Comparison of ENCODE assay signal across 8 cellular contexts in the genomic region with DNA sequence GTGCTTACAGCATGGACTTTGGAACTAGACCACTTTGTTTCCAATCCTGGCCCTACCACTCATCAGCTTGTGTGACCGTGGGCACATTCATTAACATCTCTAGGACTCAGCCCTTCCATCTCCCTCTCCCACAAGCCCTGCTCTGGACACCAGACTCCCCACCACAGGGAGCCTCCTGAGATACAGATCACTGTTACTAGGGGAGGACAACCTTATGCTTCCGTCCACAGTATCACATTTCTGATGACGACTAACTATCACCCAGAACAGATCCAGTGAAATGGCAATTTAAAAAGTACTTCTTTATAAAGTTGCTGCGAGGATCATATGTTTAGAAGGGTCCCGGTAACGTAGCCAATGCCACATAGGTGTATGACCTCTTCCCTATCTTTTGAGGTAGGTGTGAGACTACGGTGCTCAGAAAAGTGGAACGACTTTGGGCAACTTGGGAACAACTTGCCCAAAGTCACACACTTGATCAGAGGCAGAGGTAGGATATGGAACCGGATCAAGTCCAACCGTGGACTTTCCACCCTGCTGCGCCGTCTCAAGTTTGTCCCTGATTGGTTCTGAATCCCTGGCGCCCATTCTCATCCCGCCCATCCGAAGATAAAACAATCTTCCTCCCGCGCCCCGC.
DNase-seq lines count a peak whose midpoint lies in the region; ATAC-seq and TF ChIP-seq lines count a peak whose summit lies in the region.

No MANE protein-coding gene starts in this region.

- intact Hi-C loops in HCT116 (cut with micrococcal nuclease), result loop anchor here (2.0 to 5.0 kb wide), 2 partner anchors 133 to 203 kb away; a partner anchor contains a TSS
- intact Hi-C loops in PC-9 (cut with micrococcal nuclease; ENCODE audit: unreplicated experiment), result loop anchor here (1.0 to 10.0 kb wide), 3 partner anchors 200 to 631 kb away; a partner anchor contains a TSS
- intact Hi-C loops in esophagus muscularis mucosa (cut with DNase I), result loop anchor here (5.0 to 10.0 kb wide), 2 partner anchors 201 to 258 kb away; no protein-coding TSS in a partner anchor
- intact Hi-C loops in psoas muscle (cut with DNase I), result loop anchor here (5.0 kb wide), 2 partner anchors 128 to 263 kb away; no protein-coding TSS in a partner anchor

- BruUV-seq in HCT116 (replicated peaks; lab: Mats Ljungman, UMichigan) (no TSS peak), PC-9 (replicated peaks; lab: Mats Ljungman, UMichigan) (no TSS peak)

- peak overlapping the region; percentile 88 for H3K4me2 ChIP-seq in DND-41 (ENCODE audit: insufficient read depth, low read length)
- H3K4me2 ChIP-seq in HCT116 (ENCODE audit: low read length), result peak overlapping the region; percentile 99
- peak overlapping the region; percentile 86 for H3K4me2 ChIP-seq in PC-9

- ATAC-seq in DND-41 (ENCODE audit: insufficient read depth, low read depth), result 0 out of 3 replicates have a peak, but pooled peaks have one; percentile 2
- peak; percentile 19; the same call in 1 of the 2 replicates for ATAC-seq in HCT116
- ATAC-seq in psoas muscle, result peak in 2 of 4 donors; percentile 14 to 30
- no peak for ATAC-seq in HG03280 (IDR thresholded peaks at IDR 0.05; ENCODE audit: unreplicated experiment)

- POLR2A ChIA-PET in HCT116 (lab: Charles Lee) (interaction anchor here (1.1 to 1.4 kb wide), 2 partner anchors 15 to 19 kb away, joined by 3 read pairs; no protein-coding TSS in a partner anchor), PC-9 (lab: Charles Lee; ENCODE audit: unreplicated experiment) (interaction anchor here (0.7 kb wide), 1 partner anchor 126 kb away, joined by 7 read pairs; no protein-coding TSS in a partner anchor)

- CTCF ChIA-PET in HCT116 (lab: Charles Lee), result interaction anchor here (0.6 to 2.8 kb wide), 13 partner anchors 9 to 261 kb away, joined by 3 to 20 read pairs (median 3); a partner anchor contains a TSS
- CTCF ChIA-PET in PC-9 (lab: Charles Lee), result interaction anchor here (0.8 to 1.7 kb wide), 3 partner anchors 13 to 131 kb away, joined by 3 to 10 read pairs (median 4); no protein-coding TSS in a partner anchor

- H3K9me3 ChIP-seq in DND-41 (ENCODE audit: insufficient read depth, low read length, severe bottlenecking), result no peaks in the 10 kb centered on the region
- no peaks in the 10 kb centered on the region for H3K9me3 ChIP-seq in HCT116 (ENCODE audit: control insufficient read depth in 1 of 2, insufficient read depth in 1 of 2, low read depth in 1 of 2, low read length in 2 of 2)
- no peaks in the 10 kb centered on the region for H3K9me3 ChIP-seq in PC-9 (ENCODE audit: insufficient read depth, low read depth)
- no peaks in the 10 kb centered on the region for H3K9me3 ChIP-seq in esophagus muscularis mucosa
- no peaks in the 10 kb centered on the region for H3K9me3 ChIP-seq in psoas muscle

- H3K4me1 ChIP-seq in DND-41 (ENCODE audit: insufficient read depth, low read length) (peaks cover 21% of the 10 kb centered on the region), HCT116 (ENCODE audit: control insufficient read depth in 1 of 2, insufficient read depth in 2 of 2, low read length in 2 of 2) (peaks cover 13 to 31% of the 10 kb centered on the region in 2 experiments), PC-9 (replicated peaks; ENCODE audit: insufficient read depth) (peaks cover 20% of the 10 kb centered on the region), esophagus muscularis mucosa (peaks cover 4 to 36% (median 32%) of the 10 kb centered on the region in 4 donors), psoas muscle (peaks cover 6% of the 10 kb centered on the region)

- H3F3A ChIP-seq in PC-9 (ENCODE audit: insufficient read depth, low read depth), result peaks cover 20% of the 10 kb centered on the region

- TF ChIP-seq RAD21 in HCT116 (IDR thresholded peaks at IDR 0.05; ENCODE audit: low read depth), result no peak

- H3K36me3 ChIP-seq in DND-41 (ENCODE audit: insufficient read depth, low read length), result no peaks in the 10 kb centered on the region
- no peaks in the 10 kb centered on the region for H3K36me3 ChIP-seq in HCT116 (ENCODE audit: control insufficient read depth in 1 of 2, insufficient read depth in 2 of 2, low read length in 2 of 2)
- no peaks in the 10 kb centered on the region for H3K36me3 ChIP-seq in PC-9 (ENCODE audit: low read depth)
- H3K36me3 ChIP-seq in esophagus muscularis mucosa, result no peaks in the 10 kb centered on the region
- no peaks in the 10 kb centered on the region for H3K36me3 ChIP-seq in psoas muscle (ENCODE audit: insufficient read depth in 1 of 2, low read depth in 1 of 2)

- TF ChIP-seq POLR2A in HCT116 (IDR thresholded peaks at IDR 0.05; ENCODE audit: borderline replicate concordance, extremely low read depth, insufficient read depth, insufficient read length) (no peak), esophagus muscularis mucosa (IDR thresholded peaks at IDR 0.05; ENCODE audit: low read depth) (no peak)

- TF ChIP-seq EP300 in esophagus muscularis mucosa (IDR thresholded peaks at IDR 0.05), result no peak

- WGBS in esophagus muscularis mucosa, result 8% methylated on average over 17 of the region's 18 CpGs
- WGBS in psoas muscle, 3 donors, result 5 to 7% (median 6%) methylated on average over 18 of the region's 18 CpGs

- RAD21 ChIA-PET in HCT116 (lab: Charles Lee; ENCODE audit: low non-redundant PET in 1 of 2, low total read pairs in 2 of 2, uncharacterized antibody in 2 of 2, unreplicated experiment in 2 of 2), result interaction anchor here in 1 of 2 experiments (0.6 kb wide), 1 partner anchor 51 kb away, joined by 5 read pairs; no protein-coding TSS in a partner anchor

- H2AFZ ChIP-seq in DND-41 (ENCODE audit: low read depth, low read length) (peak overlapping the region; percentile 80), HCT116 (ENCODE audit: low read depth, low read length, poor library complexity, severe bottlenecking) (peak overlapping the region; percentile 94), PC-9 (peak overlapping the region; percentile 89)

- TF ChIP-seq CTCF in DND-41 (IDR thresholded peaks at IDR 0.05; ENCODE audit: borderline replicate concordance, extremely low read depth, low read length, poor library complexity, severe bottlenecking) (no peak), HCT116 (IDR thresholded peaks at IDR 0.05 in 2 of 3, conservative IDR thresholded peaks at IDR 0.05 in 1 of 3; ENCODE audit: borderline replicate concordance in 1 of 3, insufficient read depth in 1 of 3, low read depth in 2 of 3, low read length in 2 of 3) (no peak), PC-9 (conservative IDR thresholded peaks at IDR 0.05) (no peak), esophagus muscularis mucosa (IDR thresholded peaks at IDR 0.05) (no peak), psoas muscle (IDR thresholded peaks at IDR 0.05) (no peak)

- H3K9ac ChIP-seq in DND-41 (ENCODE audit: low read depth, low read length) (peak overlapping the region; percentile 45; the same call in 1 of the 2 replicates), HCT116 (ENCODE audit: low read length) (peak overlapping the region; percentile 54)

- DNase-seq in DND-41 (no peak), HCT116 (ENCODE audit: low read depth, low spot score) (no peak), PC-9 (peak; percentile 26 to 44), esophagus muscularis mucosa (ENCODE audit: extremely low spot score) (no peak), psoas muscle (no peak), DMS79 treated with DMSO at 0.1 percent for 48 hours (lab: John Stamatoyannopoulos, UW) (no peak), NCI-H128 (lab: John Stamatoyannopoulos, UW; ENCODE audit: unreplicated experiment) (no peak)

- no peak overlapping the region for H3K27ac ChIP-seq in DND-41 (ENCODE audit: low read length)
- H3K27ac ChIP-seq in HCT116 (ENCODE audit: low read depth, low read length), result peak overlapping the region; percentile 87
- H3K27ac ChIP-seq in PC-9, result peak overlapping the region; percentile 51
- H3K27ac ChIP-seq in esophagus muscularis mucosa (replicated peaks in 1 of 4), result peak overlapping the region in 3 of 4 donors; percentile 34 to 68 (median 54)
- peak overlapping the region; percentile 64 for H3K27ac ChIP-seq in psoas muscle

- H4K20me1 ChIP-seq in DND-41 (ENCODE audit: insufficient read depth, low read length) (no peaks in the 10 kb centered on the region), HCT116 (ENCODE audit: insufficient read depth) (no peaks in the 10 kb centered on the region), PC-9 (ENCODE audit: insufficient read depth) (no peaks in the 10 kb centered on the region)

- peak overlapping the region; percentile 12 to 64; a peak in 3 of 4 replicates for H3K4me3 ChIP-seq in DND-41 (ENCODE audit: low read depth in 1 of 2, low read length in 2 of 2)
- peak overlapping the region; percentile 60 to 74 for H3K4me3 ChIP-seq in HCT116 (replicated peaks in 1 of 2; ENCODE audit: low read depth in 1 of 2, low read length in 2 of 2)
- H3K4me3 ChIP-seq in PC-9, result peak overlapping the region; percentile 61
- H3K4me3 ChIP-seq in esophagus muscularis mucosa, result peak overlapping the region; percentile 59 to 79 (median 63)
- H3K4me3 ChIP-seq in psoas muscle, result peak overlapping the region; percentile 78

- H3K79me2 ChIP-seq in DND-41 (ENCODE audit: insufficient read depth, low read length), result no peaks in the 10 kb centered on the region
- H3K79me2 ChIP-seq in HCT116 (ENCODE audit: insufficient read depth, low read length), result no peaks in the 10 kb centered on the region
- H3K79me2 ChIP-seq in PC-9 (ENCODE audit: low read depth), result no peaks in the 10 kb centered on the region

- H3K9me2 ChIP-seq in HCT116 (ENCODE audit: insufficient read depth), result no peaks in the 10 kb centered on the region
- H3K9me2 ChIP-seq in PC-9 (ENCODE audit: insufficient read depth), result no peaks in the 10 kb centered on the region

- H3K27me3 ChIP-seq in DND-41 (ENCODE audit: insufficient read depth, low read length, poor library complexity), result peaks cover 45% of the 10 kb centered on the region
- H3K27me3 ChIP-seq in HCT116 (ENCODE audit: insufficient read depth, low read length), result no peaks in the 10 kb centered on the region
- H3K27me3 ChIP-seq in PC-9 (ENCODE audit: insufficient read depth, low read depth), result no peaks in the 10 kb centered on the region
- no peaks in the 10 kb centered on the region for H3K27me3 ChIP-seq in esophagus muscularis mucosa
- H3K27me3 ChIP-seq in psoas muscle (ENCODE audit: insufficient read depth in 3 of 3, low read length in 2 of 3), result no peaks in the 10 kb centered on the region

Comparison
In these comparisons a context has a peak if more than half of its experiments do, and no peak if none do; other contexts are left out.
1. DNase-seq: peak in PC-9 (2 of 2); none in DND-41 (single experiment), HCT116 (single experiment), esophagus muscularis mucosa (single experiment), psoas muscle (0 of 2), DMS79 treated with DMSO at 0.1 percent for 48 hours (single experiment) and NCI-H128 (single experiment).
2. Peak in every context shown above with its lines, with median percentiles within 50 percentile points of each other: H2AFZ ChIP-seq, H3K4me2 ChIP-seq and H3K4me3 ChIP-seq.